ENCODE assay signal across 8 cellular contexts in genomic region chr13:48542581-48543341, GRCh38. TPM values are rescaled to one million over a fixed set of nuclear protein-coding genes. Genes with fewer than 3 reads are reported as not detected.
DNase-seq lines count a peak whose midpoint lies in the region; ATAC-seq and TF ChIP-seq lines count a peak whose summit lies in the region.

No MANE protein-coding gene starts in this region.

- H3K27ac ChIP-seq in transverse colon, result peak overlapping the region; percentile 39 to 54 (median 52)

- H3K4me1 Mint-ChIP-seq in brain, result peaks cover 18% of the 10 kb centered on the region

- H3K27me3 Mint-ChIP-seq in brain, result peaks cover 9% of the 10 kb centered on the region

- intact Hi-C loops in left colon (cut with DNase I, micrococcal nuclease) (no loop called here), transverse colon (cut with DNase I; ENCODE audit: low total_unique reads) (no loop called here)

- peak in 1 of 2 experiments; percentile 24 for TF ChIP-seq CTCF in brain (conservative IDR thresholded peaks at IDR 0.05)
- TF ChIP-seq CTCF in transverse colon (IDR thresholded peaks at IDR 0.05), result peak in 1 of 5 experiments; percentile 9

- H3K36me3 Mint-ChIP-seq in brain, result no peaks in the 10 kb centered on the region

- peak overlapping the region in 4 of 5 experiments; percentile 36 to 87 (median 78) for H3K27ac Mint-ChIP-seq in brain

- H3K4me3 ChIP-seq in transverse colon, result no peak overlapping the region

- in situ Hi-C loops in transverse colon (cut with MboI; ENCODE audit: low pct_ligation_motif_present in 1 of 4, low pct_unique_long_range_greater_than_20kb in 1 of 4, low sequenced_read_pairs in 3 of 4), result no loop called here

- TF ChIP-seq POLR2A in transverse colon (IDR thresholded peaks at IDR 0.05), result no peak
- no peak for TF ChIP-seq POLR2A in GM18505 (IDR thresholded peaks at IDR 0.05; ENCODE audit: borderline replicate concordance, extremely low read depth, insufficient read depth, insufficient read length)

- 14% methylated on average over 11 of the region's 11 CpGs; no CpG with 5 or more reads in 1 of the 2 donors for WGBS in transverse colon (ENCODE audit: low coverage in 1 of 2), 2 donors

- no peaks in the 10 kb centered on the region for H3K36me3 ChIP-seq in transverse colon

- H3K9me3 ChIP-seq in transverse colon, result no peaks in the 10 kb centered on the region

- no peaks in the 10 kb centered on the region for H3K27me3 ChIP-seq in transverse colon

- TF ChIP-seq EP300 in transverse colon (IDR thresholded peaks at IDR 0.05; ENCODE audit: low read depth), result no peak

- DNase-seq in EH (ENCODE audit: low read depth) (peak; percentile 14), NCI-H1092 treated with DMSO at 0.1 percent for 48 hours (lab: John Stamatoyannopoulos, UW) (peak; percentile 62), left colon (peak; percentile 51 to 59), transverse colon (peak; percentile 43), SIG-M5 (lab: John Stamatoyannopoulos, UW) (no peak)

- H3K9me3 Mint-ChIP-seq in brain, result peaks cover 0 to 3% (median 0%) of the 10 kb centered on the region in 5 experiments

- ATAC-seq in left colon, result peak; percentile 96
- ATAC-seq in GM19395 (IDR thresholded peaks at IDR 0.05; ENCODE audit: unreplicated experiment), result no peak
- ATAC-seq in GM18505 (IDR thresholded peaks at IDR 0.05; ENCODE audit: unreplicated experiment), result no peak

- H3K4me1 ChIP-seq in transverse colon, result peaks cover 8 to 17% (median 9%) of the 10 kb centered on the region in 4 donors

- peak overlapping the region in 4 of 5 experiments; percentile 6 to 66 (median 40) for H3K4me3 Mint-ChIP-seq in brain

RNA-seq across cellular contexts. Expression of gene RCBTB2, which starts 9.9 kb away (rescaled TPM):
- 9.1 TPM for polyA plus RNA-seq in brain (ENCODE audit: insufficient read depth, low read depth, low replicate concordance)
- total RNA-seq in left colon (1 to 10 TPM; 4.6 to 6.7 TPM), transverse colon (1 to 10 TPM; 5.2 to 8.1 (median 6.1) TPM)
